20 cellular contexts compared by ENCODE assay signal in the genomic region with DNA sequence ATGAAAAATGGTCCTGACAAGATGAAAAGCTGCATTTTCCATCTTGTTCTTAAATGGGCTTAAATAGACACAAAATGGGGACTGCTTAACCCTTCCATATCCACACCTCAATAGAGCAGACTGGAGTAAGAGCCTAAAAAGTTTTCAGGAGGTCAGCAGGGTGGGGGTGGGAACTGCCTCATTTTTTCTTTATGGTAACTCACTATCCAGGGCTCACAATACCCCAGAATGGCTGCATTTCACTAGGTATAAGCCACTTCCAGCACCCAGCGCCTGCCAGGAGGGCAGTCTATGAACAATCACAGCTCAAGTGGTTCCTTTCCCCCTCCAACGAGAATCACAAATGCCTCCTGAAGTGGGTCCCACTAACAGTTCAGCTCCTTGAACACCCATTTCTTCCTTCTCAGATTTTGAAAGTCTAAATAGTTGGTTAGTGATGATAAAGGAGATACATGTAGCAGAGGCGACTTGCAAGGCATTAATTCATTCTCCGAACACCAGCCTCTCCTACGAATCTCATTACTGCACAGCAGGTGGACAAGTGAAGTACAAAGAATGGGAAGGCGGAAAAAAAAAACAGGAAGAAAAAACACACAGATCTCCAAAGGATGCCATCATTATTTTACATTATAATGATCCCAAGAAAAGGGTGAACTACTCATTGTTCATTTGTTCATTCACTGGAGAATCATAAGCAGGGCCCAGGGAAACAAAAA.
DNase-seq lines count a peak whose midpoint lies in the region; ATAC-seq lines count a peak whose summit lies in the region.
"Had no signal": no experiment of that assay in that cellular context is flagged by ENCODE, and none has a peak within 500 bp of the region (broad histone marks: within the 10 kb centered on the region; RNA-seq: fewer than 3 reads in every experiment).

No MANE protein-coding gene starts in this region.

- H3K4me3 ChIP-seq in HUES48 (ENCODE audit: low read depth, low read length) (peak overlapping the region; percentile 9; the same call in 1 of the 2 replicates), NT2/D1 (ENCODE audit: insufficient read length, low read depth) (no peak overlapping the region), iPS-18a (ENCODE audit: low read length) (peak overlapping the region; percentile 30), neuronal stem cell (ENCODE audit: low read length in 2 of 2) (no peak overlapping the region)

- H2BK120ac ChIP-seq in neuronal stem cell (ENCODE audit: low read depth, low read length) = no peak overlapping the region

- WGBS in neuronal stem cell (ENCODE audit: extremely low coverage in 2 of 2, insufficient read length in 2 of 2, insufficient replicate concordance in 1 of 2), 2 donors = no CpG with 5 or more reads among the region's 6 CpGs

- H4K91ac ChIP-seq in neuronal stem cell (ENCODE audit: low read depth, low read length, poor library complexity) = no peak overlapping the region

- no peak overlapping the region for H2BK5ac ChIP-seq in neuronal stem cell (ENCODE audit: low read length)

- H3K4ac ChIP-seq in neuronal stem cell (ENCODE audit: low read length) = no peak overlapping the region

- H3K79me1 ChIP-seq in neuronal stem cell (ENCODE audit: low read depth, low read length) = no peaks in the 10 kb centered on the region

- no peak overlapping the region for H2BK12ac ChIP-seq in neuronal stem cell (ENCODE audit: low read length)

- H3K23ac ChIP-seq in neuronal stem cell (ENCODE audit: low read depth, low read length, poor library complexity) = no peak overlapping the region

- H2AFZ ChIP-seq in neuronal stem cell (ENCODE audit: low read length) = peak overlapping the region; percentile 4

- H3K27me3 ChIP-seq in HUES48 (ENCODE audit: control insufficient read depth, insufficient read depth, low read length) (no peaks in the 10 kb centered on the region), NT2/D1 (ENCODE audit: insufficient read depth, insufficient read length) (no peaks in the 10 kb centered on the region), iPS-18a (ENCODE audit: control insufficient read depth, insufficient read depth, low read length) (no peaks in the 10 kb centered on the region), neuronal stem cell (ENCODE audit: control insufficient read depth in 3 of 3, insufficient read depth in 3 of 3, low read depth in 1 of 3, low read length in 3 of 3) (no peaks in the 10 kb centered on the region)
- H3K27me3 ChIP-seq: BE2C had no signal

- H3K9ac ChIP-seq in HUES48 (ENCODE audit: low read depth, low read length) (no peak overlapping the region), NT2/D1 (ENCODE audit: insufficient read length, low read depth) (no peak overlapping the region), iPS-18a (ENCODE audit: low read length) (peak overlapping the region; percentile 24), neuronal stem cell (ENCODE audit: low read depth, low read length, poor library complexity) (no peak overlapping the region)

- H3K18ac ChIP-seq in neuronal stem cell (ENCODE audit: low read length) = no peak overlapping the region

- peak overlapping the region; percentile 34 for H3K4me2 ChIP-seq in neuronal stem cell (ENCODE audit: insufficient read depth, low read length, poor library complexity, severe bottlenecking)

- H3K27ac ChIP-seq in HUES48 (ENCODE audit: low read depth, low read length) (peak overlapping the region; percentile 83), iPS-18a (ENCODE audit: low read length) (peak overlapping the region; percentile 25), neuronal stem cell (replicated peaks; ENCODE audit: low read length) (peak overlapping the region; percentile 93)
- H3K27ac ChIP-seq: RWPE1 had no signal

- peak; percentile 33 for DNase-seq in NT2/D1 (ENCODE audit: low read depth, low spot score)
- peak; percentile 50 for DNase-seq in neuronal stem cell (ENCODE audit: low spot score)
- no peak for DNase-seq in GM19240 (ENCODE audit: insufficient read length, low spot score)
- DNase-seq: BE2C; Calu3; CD4-positive, alpha-beta T cell; DMS53; GOT3; MM.1S; NCI-H1092 treated with DMSO at 0.1 percent for 48 hours; NCI-H1694 treated with DMSO at 0.1 percent for 48 hours; NCI-H2171; NCI-H510A; NCI-H774; PC-3 had no signal

- no peak overlapping the region for H2BK15ac ChIP-seq in neuronal stem cell (ENCODE audit: low read length)

- no peaks in the 10 kb centered on the region for H3K9me3 ChIP-seq in HUES48 (ENCODE audit: control insufficient read depth, insufficient read depth, low read length)
- no peaks in the 10 kb centered on the region for H3K9me3 ChIP-seq in NT2/D1 (ENCODE audit: insufficient read depth, low read length)
- H3K9me3 ChIP-seq in iPS-18a (ENCODE audit: control insufficient read depth, low read depth, low read length) = no peaks in the 10 kb centered on the region
- no peaks in the 10 kb centered on the region for H3K9me3 ChIP-seq in neuronal stem cell (replicated peaks in 1 of 2; ENCODE audit: control insufficient read depth in 2 of 2, insufficient read depth in 1 of 2, low read depth in 1 of 2, low read length in 2 of 2)
- H3K9me3 ChIP-seq: BE2C had no signal

- H2AK5ac ChIP-seq in neuronal stem cell (ENCODE audit: low read depth, low read length) = no peak overlapping the region

- no peak overlapping the region for H4K8ac ChIP-seq in neuronal stem cell (ENCODE audit: low read depth, low read length)

- H3K14ac ChIP-seq in neuronal stem cell (ENCODE audit: low read length) = no peak overlapping the region

- no peaks in the 10 kb centered on the region for H3K36me3 ChIP-seq in HUES48 (ENCODE audit: control insufficient read depth, insufficient read depth, low read length)
- no peaks in the 10 kb centered on the region for H3K36me3 ChIP-seq in NT2/D1 (ENCODE audit: insufficient read depth, insufficient read length, low read length)
- no peaks in the 10 kb centered on the region for H3K36me3 ChIP-seq in iPS-18a (ENCODE audit: control insufficient read depth, low read depth, low read length)
- H3K36me3 ChIP-seq in neuronal stem cell (replicated peaks in 1 of 2; ENCODE audit: control insufficient read depth in 2 of 2, insufficient read depth in 2 of 2, low read length in 2 of 2) = no peaks in the 10 kb centered on the region
- H3K36me3 ChIP-seq: BE2C had no signal

- ATAC-seq in GM19452 (IDR thresholded peaks at IDR 0.05; ENCODE audit: unreplicated experiment) (no peak), GM21619 (IDR thresholded peaks at IDR 0.05; ENCODE audit: unreplicated experiment) (no peak)
- ATAC-seq: PC-3 had no signal

- H3K4me1 ChIP-seq in HUES48 (ENCODE audit: control insufficient read depth, insufficient read depth, low read length) (peaks cover 42% of the 10 kb centered on the region), NT2/D1 (ENCODE audit: insufficient read depth, insufficient read length) (peaks cover 4% of the 10 kb centered on the region), iPS-18a (ENCODE audit: control insufficient read depth, low read depth, low read length) (peaks cover 39% of the 10 kb centered on the region), neuronal stem cell (ENCODE audit: control insufficient read depth in 2 of 2, insufficient read depth in 1 of 2, low read depth in 1 of 2, low read length in 2 of 2) (peaks cover 19 to 38% of the 10 kb centered on the region in 2 donors)
- H3K4me1 ChIP-seq: BE2C had no signal

Comparison
In these comparisons a context has a peak if more than half of its experiments do, and no peak if none do; other contexts are left out.
1. H3K27ac ChIP-seq: peak in every context shown above with its lines; median percentile 93 in neuronal stem cell; 83 in HUES48; 25 in iPS-18a.
2. H3K4me3 ChIP-seq: peak in HUES48 (single experiment) and iPS-18a (single experiment); none in NT2/D1 (single experiment) and neuronal stem cell (0 of 2).